Comparison of ENCODE assay signal across 15 cellular contexts in genomic region chr12:127060933-127061332, GRCh38.
DNase-seq lines count a peak whose midpoint lies in the region; ATAC-seq and TF ChIP-seq lines count a peak whose summit lies in the region.
"Had no signal": no experiment of that assay in that cellular context is flagged by ENCODE, and none has a peak within 500 bp of the region (broad histone marks: within the 10 kb centered on the region; RNA-seq: fewer than 3 reads in every experiment).

No MANE protein-coding gene starts in this region.

- no peak overlapping the region for H2AFZ ChIP-seq in HCT116 (ENCODE audit: low read depth, low read length, poor library complexity, severe bottlenecking)

- ATAC-seq in HCT116 (peak; percentile 64), esophagus mucosa (no peak)
- ATAC-seq in stimulated activated naive CD8-positive, alpha-beta T cell treated with anti-CD3 and anti-CD28 coated beads, Interleukin-15, amount 100 ng/mL, for 72 hours = no peak

- no peaks in the 10 kb centered on the region for H3K36me3 Mint-ChIP-seq in activated CD4-positive, alpha-beta memory T cell treated with anti-CD3 and anti-CD28 coated beads, Interleukin-2, amount 10 ng/mL, durations not matched to agents 7 days and 5 days (ENCODE audit: low read depth)
- H3K36me3 Mint-ChIP-seq: IgD-negative memory B cell had no signal

- no peaks in the 10 kb centered on the region for H4K20me1 ChIP-seq in HCT116 (ENCODE audit: insufficient read depth)

- no peak for TF ChIP-seq RAD21 in HCT116 (IDR thresholded peaks at IDR 0.05; ENCODE audit: low read depth)

- H3K4me2 ChIP-seq in HCT116 (ENCODE audit: low read length) = peak overlapping the region; percentile 91

- no peak for TF ChIP-seq POLR2A in HCT116 (IDR thresholded peaks at IDR 0.05; ENCODE audit: borderline replicate concordance, extremely low read depth, insufficient read depth, insufficient read length)

- peak overlapping the region; percentile 72 for H3K27ac ChIP-seq in 22Rv1
- H3K27ac ChIP-seq in HCT116 (ENCODE audit: low read depth, low read length) = peak overlapping the region; percentile 62
- H3K27ac ChIP-seq in rectal smooth muscle tissue (ENCODE audit: low read depth, low read length) = no peak overlapping the region
- H3K27ac ChIP-seq: SK-N-MC had no signal

- peaks cover 53% of the 10 kb centered on the region for H3K79me2 ChIP-seq in HCT116 (ENCODE audit: insufficient read depth, low read length)

- no peaks in the 10 kb centered on the region for H3K4me1 Mint-ChIP-seq in stimulated activated naive CD8-positive, alpha-beta T cell treated with anti-CD3 and anti-CD28 coated beads, Interleukin-15, amount 100 ng/mL, for 72 hours
- H3K4me1 Mint-ChIP-seq in activated CD4-positive, alpha-beta memory T cell treated with anti-CD3 and anti-CD28 coated beads, Interleukin-2, amount 10 ng/mL, durations not matched to agents 7 days and 5 days = no peaks in the 10 kb centered on the region

- CTCF ChIA-PET in HCT116 (lab: Charles Lee) = no interaction called here
- CTCF ChIA-PET in activated CD4-positive, alpha-beta memory T cell treated with anti-CD3 and anti-CD28 coated beads, Interleukin-2, amount 10 ng/mL, durations not matched to agents 7 days and 5 days (lab: Charles Lee) = interaction anchor here (0.9 kb wide), 1 partner anchor 9 kb away, joined by 3 read pairs; no protein-coding TSS in a partner anchor

- RAD21 ChIA-PET in HCT116 (lab: Charles Lee; ENCODE audit: low non-redundant PET in 1 of 2, low total read pairs in 2 of 2, uncharacterized antibody in 2 of 2, unreplicated experiment in 2 of 2) = no interaction called here

- peak overlapping the region; percentile 77 for H3K9ac ChIP-seq in HCT116 (ENCODE audit: low read length)
- no peak overlapping the region for H3K9ac ChIP-seq in rectal smooth muscle tissue (ENCODE audit: low read length)

- H3K4me3 ChIP-seq in HCT116 (replicated peaks in 1 of 2; ENCODE audit: low read depth in 1 of 2, low read length in 2 of 2) (peak overlapping the region; percentile 50 to 79), rectal smooth muscle tissue (ENCODE audit: low read length) (peak overlapping the region; percentile 48)
- H3K4me3 ChIP-seq: SK-N-MC had no signal

- H3K9me3 ChIP-seq in HCT116 (ENCODE audit: control insufficient read depth in 1 of 2, insufficient read depth in 1 of 2, low read depth in 1 of 2, low read length in 2 of 2) = no peaks in the 10 kb centered on the region

- H3K36me3 ChIP-seq in HCT116 (ENCODE audit: control insufficient read depth in 1 of 2, insufficient read depth in 2 of 2, low read length in 2 of 2) (peaks cover 0 to 7% of the 10 kb centered on the region in 2 experiments; a peak in 1 of 4 replicates), rectal smooth muscle tissue (ENCODE audit: control insufficient read depth, insufficient read depth, low read length) (no peaks in the 10 kb centered on the region)

- TF ChIP-seq CTCF in 22Rv1 (IDR thresholded peaks at IDR 0.05) (no peak), HCT116 (IDR thresholded peaks at IDR 0.05 in 2 of 3, conservative IDR thresholded peaks at IDR 0.05 in 1 of 3; ENCODE audit: borderline replicate concordance in 1 of 3, insufficient read depth in 1 of 3, low read depth in 2 of 3, low read length in 2 of 3) (no peak)

- no peak for DNase-seq in HCT116 (ENCODE audit: low read depth, low spot score)
- DNase-seq in RPMI7951 (ENCODE audit: low read depth) = peak; percentile 13
- no peak for DNase-seq in stimulated activated naive CD8-positive, alpha-beta T cell treated with anti-CD3 and anti-CD28 coated beads, Interleukin-15, amount 100 ng/mL, for 72 hours
- DNase-seq in activated CD4-positive, alpha-beta memory T cell treated with anti-CD3 and anti-CD28 coated beads, Interleukin-2, amount 10 ng/mL, durations not matched to agents 7 days and 5 days = no peak
- DNase-seq: C1 segment of cervical spinal cord, GDM1, NCI-H1105 treated with DMSO at 0.1 percent for 48 hours, NCI-H1694, NCI-H2081 treated with DMSO at 0.1 percent for 48 hours, NCI-H524 had no signal

- intact Hi-C loops in HCT116 (cut with micrococcal nuclease) = loop anchor here (5.0 kb wide), 1 partner anchor 66 kb away; no protein-coding TSS in a partner anchor

- POLR2A ChIA-PET in HCT116 (lab: Charles Lee) = interaction anchor here (0.9 to 1.0 kb wide), 2 partner anchors 10 to 22 kb away, joined by 3 to 4 read pairs; no protein-coding TSS in a partner anchor
- POLR2A ChIA-PET in activated CD4-positive, alpha-beta memory T cell treated with anti-CD3 and anti-CD28 coated beads, Interleukin-2, amount 10 ng/mL, durations not matched to agents 7 days and 5 days (lab: Charles Lee) = no interaction called here

- H3K27ac Mint-ChIP-seq in stimulated activated naive CD8-positive, alpha-beta T cell treated with anti-CD3 and anti-CD28 coated beads, Interleukin-15, amount 100 ng/mL, for 72 hours = peak overlapping the region in 1 of 2 donors; percentile 95
- no peak overlapping the region for H3K27ac Mint-ChIP-seq in activated CD4-positive, alpha-beta memory T cell treated with anti-CD3 and anti-CD28 coated beads, Interleukin-2, amount 10 ng/mL, durations not matched to agents 7 days and 5 days
- H3K27ac Mint-ChIP-seq: IgD-negative memory B cell had no signal

- H3K9me3 Mint-ChIP-seq in stimulated activated naive CD8-positive, alpha-beta T cell treated with anti-CD3 and anti-CD28 coated beads, Interleukin-15, amount 100 ng/mL, for 72 hours = no peaks in the 10 kb centered on the region
- H3K9me3 Mint-ChIP-seq in activated CD4-positive, alpha-beta memory T cell treated with anti-CD3 and anti-CD28 coated beads, Interleukin-2, amount 10 ng/mL, durations not matched to agents 7 days and 5 days = no peaks in the 10 kb centered on the region

- peaks cover 21% of the 10 kb centered on the region for H3K27me3 Mint-ChIP-seq in stimulated activated naive CD8-positive, alpha-beta T cell treated with anti-CD3 and anti-CD28 coated beads, Interleukin-15, amount 100 ng/mL, for 72 hours
- H3K27me3 Mint-ChIP-seq in activated CD4-positive, alpha-beta memory T cell treated with anti-CD3 and anti-CD28 coated beads, Interleukin-2, amount 10 ng/mL, durations not matched to agents 7 days and 5 days = no peaks in the 10 kb centered on the region

- H3K27me3 ChIP-seq in HCT116 (ENCODE audit: insufficient read depth, low read length) (no peaks in the 10 kb centered on the region), rectal smooth muscle tissue (ENCODE audit: control insufficient read depth, insufficient read depth, low read length) (no peaks in the 10 kb centered on the region)

- TSS peak; percentile 64 for BruUV-seq in HCT116 (replicated peaks; lab: Mats Ljungman, UMichigan)

- H3K4me1 ChIP-seq in HCT116 (ENCODE audit: control insufficient read depth in 1 of 2, insufficient read depth in 2 of 2, low read length in 2 of 2) (peaks cover 11 to 41% of the 10 kb centered on the region in 2 experiments; a peak in 3 of 4 replicates), rectal smooth muscle tissue (ENCODE audit: control insufficient read depth, insufficient read depth, low read length) (no peaks in the 10 kb centered on the region)

- no peak overlapping the region for H3K4me3 Mint-ChIP-seq in stimulated activated naive CD8-positive, alpha-beta T cell treated with anti-CD3 and anti-CD28 coated beads, Interleukin-15, amount 100 ng/mL, for 72 hours
- H3K4me3 Mint-ChIP-seq in activated CD4-positive, alpha-beta memory T cell treated with anti-CD3 and anti-CD28 coated beads, Interleukin-2, amount 10 ng/mL, durations not matched to agents 7 days and 5 days = no peak overlapping the region

- no peaks in the 10 kb centered on the region for H3K9me2 ChIP-seq in HCT116 (ENCODE audit: insufficient read depth)

TF ChIP-seq in HCT116, 20 proteins besides CTCF, POLR2A, EP300 and RAD21:
- TF ChIP-seq YY1 (IDR thresholded peaks at IDR 0.05; ENCODE audit: extremely low read depth, insufficient replicate concordance, low read depth, low read length) = no peak
- TF ChIP-seq SP1 (IDR thresholded peaks at IDR 0.05; ENCODE audit: low read depth) = no peak
- TF ChIP-seq JUND (IDR thresholded peaks at IDR 0.05) = no peak
- no peak for TF ChIP-seq CEBPB (IDR thresholded peaks at IDR 0.05; ENCODE audit: low read depth)
- TF ChIP-seq TCF7L2 (IDR thresholded peaks at IDR 0.05; ENCODE audit: borderline replicate concordance, extremely low read depth, insufficient read depth, insufficient read length) = no peak
- TF ChIP-seq EGR1 (IDR thresholded peaks at IDR 0.05; ENCODE audit: low read depth) = no peak
- TF ChIP-seq POLR2AphosphoS5 (IDR thresholded peaks at IDR 0.05; ENCODE audit: low read depth, low read length) = no peak
